Comparison of ENCODE assay signal across 10 cellular contexts in the genomic region with DNA sequence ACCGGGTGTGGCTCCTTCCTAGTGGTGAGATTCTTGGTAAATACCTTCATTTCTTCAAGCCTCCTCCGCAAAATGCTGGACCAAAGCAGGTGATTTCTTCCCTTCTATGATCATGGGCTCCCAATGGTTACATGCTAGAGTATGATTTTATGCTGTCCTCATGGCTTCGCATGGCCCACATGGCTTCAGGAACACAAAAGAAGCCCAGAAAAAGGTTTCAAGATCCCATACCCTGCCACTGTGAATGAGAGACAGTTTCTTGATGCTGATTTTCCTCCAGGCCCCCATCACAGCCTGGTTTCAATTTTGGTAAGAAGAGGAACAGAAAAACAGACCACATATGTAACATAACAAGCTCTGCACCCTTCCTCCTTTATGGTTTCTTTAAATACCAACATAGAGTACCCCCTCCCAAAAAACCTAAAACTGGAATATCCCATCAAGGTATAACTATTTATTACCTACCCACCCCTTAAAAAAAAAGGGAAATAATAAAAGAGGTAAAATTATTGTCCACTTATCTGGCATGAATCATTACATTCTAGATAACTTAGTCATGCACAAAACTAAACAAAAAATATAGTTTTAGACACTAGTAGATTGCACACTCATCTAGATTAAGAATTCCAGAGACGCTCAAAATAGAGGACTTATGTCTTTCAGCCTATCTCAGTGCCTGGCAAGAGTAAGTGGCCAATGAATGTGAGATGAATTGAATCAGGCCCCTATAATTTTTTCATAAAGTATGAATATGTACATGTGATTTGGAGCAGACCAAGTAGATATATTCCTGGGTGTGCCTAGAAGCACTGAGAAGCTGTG. TPM values are rescaled to one million over a fixed set of nuclear protein-coding genes. Genes with fewer than 3 reads are reported as not detected.
DNase-seq lines count a peak whose midpoint lies in the region; ATAC-seq and TF ChIP-seq lines count a peak whose summit lies in the region.
"Had no signal": no experiment of that assay in that cellular context is flagged by ENCODE, and none has a peak within 500 bp of the region (broad histone marks: within the 10 kb centered on the region; RNA-seq: fewer than 3 reads in every experiment).

No MANE protein-coding gene starts in this region.

- H3K9me3 ChIP-seq in PC-3 (ENCODE audit: low read length) = no peaks in the 10 kb centered on the region
- H3K9me3 ChIP-seq: HAP-1 had no signal

- H3K9ac ChIP-seq in PC-3 (ENCODE audit: low read length) = no peak overlapping the region

- no peaks in the 10 kb centered on the region for H3K79me2 ChIP-seq in PC-3 (ENCODE audit: low read length)

- TF ChIP-seq CTCF in PC-3 (conservative IDR thresholded peaks at IDR 0.05; ENCODE audit: low read depth, low read length) = no peak

- no peaks in the 10 kb centered on the region for H3K9me2 ChIP-seq in PC-3 (replicated peaks; ENCODE audit: low read length)

- ATAC-seq in GM19455 (IDR thresholded peaks at IDR 0.05; ENCODE audit: unreplicated experiment) (peak; percentile 89), HG03025 (IDR thresholded peaks at IDR 0.05; ENCODE audit: low FRiP score, unreplicated experiment) (peak; percentile 74), PC-3 (peak; percentile 87)

- intact Hi-C loops in PC-3 (cut with micrococcal nuclease) = loop anchor here (1.0 kb wide), 3 partner anchors 346 to 498 kb away; no protein-coding TSS in a partner anchor

- H3K4me3 ChIP-seq in PC-3 (ENCODE audit: low read length) = no peak overlapping the region
- H3K4me3 ChIP-seq: HAP-1 had no signal

- H3K27ac ChIP-seq in PC-3 (ENCODE audit: low read length) = 0 out of 2 replicates have a peak overlapping the region, but pooled peaks have one; percentile 2

- CTCF ChIA-PET in PC-3 (lab: Charles Lee) = interaction anchor here (0.9 to 1.9 kb wide), 3 partner anchors 36 to 464 kb away, joined by 3 to 12 read pairs (median 4); no protein-coding TSS in a partner anchor

- no peaks in the 10 kb centered on the region for H4K20me1 ChIP-seq in PC-3 (ENCODE audit: low read length)

- H3K4me1 ChIP-seq in PC-3 (ENCODE audit: insufficient read depth, low read length) = peaks cover 14% of the 10 kb centered on the region
- H3K4me1 ChIP-seq: HAP-1 had no signal

- peak overlapping the region; percentile 17 for H3K4me2 ChIP-seq in PC-3 (ENCODE audit: low read length)

- H2AFZ ChIP-seq in PC-3 (ENCODE audit: low read length) = no peak overlapping the region

- no peaks in the 10 kb centered on the region for H3F3A ChIP-seq in PC-3 (ENCODE audit: low read length, unreplicated experiment)

- H3K36me3 ChIP-seq in PC-3 (ENCODE audit: low read depth, low read length) = no peaks in the 10 kb centered on the region
- H3K36me3 ChIP-seq: HAP-1 had no signal

- no peaks in the 10 kb centered on the region for H3K27me3 ChIP-seq in PC-3 (ENCODE audit: low read length)

- POLR2A ChIA-PET in PC-3 (lab: Charles Lee; ENCODE audit: unreplicated experiment) = no interaction called here

- no TSS peak for BruUV-seq in PC-3 (replicated peaks; lab: Mats Ljungman, UMichigan)

- DNase-seq in ELR (ENCODE audit: low read depth) (peak; percentile 93), PC-3 (peak; percentile 82), GF-D8 (lab: John Stamatoyannopoulos, UW) (no peak), HK-2 (ENCODE audit: unreplicated experiment) (no peak), DMS114 treated with DMSO at 0.1 percent for 48 hours (lab: John Stamatoyannopoulos, UW; ENCODE audit: unreplicated experiment) (no peak)
- no peak for DNase-seq in central memory CD4-positive, alpha-beta T cell

RNA-seq across cellular contexts. Expression of a gene that starts 2.3 kb away (rescaled TPM):
- total RNA-seq in PC-3 (2014; rRNA removed) = not detected in 2 replicates
- total RNA-seq: osteocyte had no signal

RNA-seq across cellular contexts. Expression of a gene that starts 42.1 kb away (rescaled TPM):
- 0.18 and 3.3 TPM in 2 replicates for total RNA-seq in PC-3 (2014; rRNA removed)

RNA-seq across cellular contexts. Expression of a gene that starts 50.6 kb away (rescaled TPM):
- total RNA-seq in PC-3 (2014; rRNA removed) = not detected in 2 replicates
- total RNA-seq: osteocyte had no signal

Comparison
In these comparisons a context has a peak if more than half of its experiments do, and no peak if none do; other contexts are left out.
1. DNase-seq: peak in ELR (single experiment) and PC-3 (single experiment); none in central memory CD4-positive, alpha-beta T cell (single experiment), GF-D8 (single experiment), HK-2 (single experiment) and DMS114 treated with DMSO at 0.1 percent for 48 hours (single experiment).
2. Peak in every context shown above with its lines, with median percentiles within 50 percentile points of each other: ATAC-seq.